14 cellular contexts compared by ENCODE assay signal in genomic region chr7:50560865-50561351, GRCh38. TPM values are rescaled to one million over a fixed set of nuclear protein-coding genes. Genes with fewer than 3 reads are reported as not detected.
DNase-seq lines count a peak whose midpoint lies in the region; ATAC-seq and TF ChIP-seq lines count a peak whose summit lies in the region.
"Had no signal": no experiment of that assay in that cellular context is flagged by ENCODE, and none has a peak within 500 bp of the region (broad histone marks: within the 10 kb centered on the region; RNA-seq: fewer than 3 reads in every experiment).

No MANE protein-coding gene starts in this region.

- no peak overlapping the region for H3K4me2 ChIP-seq in parathyroid adenoma (ENCODE audit: low read length)

- H3K27ac ChIP-seq in adrenal gland (peak overlapping the region in 2 of 5 donors; percentile 17 to 57), parathyroid adenoma (peak overlapping the region; percentile 68)
- H3K27ac ChIP-seq: right atrium auricular region had no signal

- no peak overlapping the region for H3K4me3 Mint-ChIP-seq in activated T-cell treated with anti-CD3 and anti-CD28 coated beads, Interleukin-2, amount 50 U/mL, for 4 hours
- H3K4me3 Mint-ChIP-seq: CD4-positive, CD25-positive, alpha-beta regulatory T cell; mesothelial cell of epicardium had no signal

- H3K4me1 Mint-ChIP-seq in activated T-cell treated with anti-CD3 and anti-CD28 coated beads, Interleukin-2, amount 50 U/mL, for 4 hours (ENCODE audit: low read depth) = no peaks in the 10 kb centered on the region
- H3K4me1 Mint-ChIP-seq: mesothelial cell of epicardium had no signal

- 0 to 32% (median 23%) methylated on average over 1 to 9 of the region's 9 CpGs for WGBS in adrenal gland, 4 donors

- H3K4me3 ChIP-seq in adrenal gland (no peak overlapping the region), parathyroid adenoma (ENCODE audit: low read depth, low read length) (no peak overlapping the region)
- H3K4me3 ChIP-seq: right atrium auricular region had no signal

- peak; percentile 13 to 64 for TF ChIP-seq POLR2A in adrenal gland (IDR thresholded peaks at IDR 0.05)

- H3K27me3 Mint-ChIP-seq in activated T-cell treated with anti-CD3 and anti-CD28 coated beads, Interleukin-2, amount 50 U/mL, for 4 hours (ENCODE audit: low read depth) = peaks cover 22% of the 10 kb centered on the region

- H3K36me3 ChIP-seq in adrenal gland (replicated peaks in 1 of 2) (no peaks in the 10 kb centered on the region), parathyroid adenoma (ENCODE audit: control insufficient read depth, insufficient read depth, low read length) (no peaks in the 10 kb centered on the region)
- H3K36me3 ChIP-seq: right atrium auricular region had no signal

- intact Hi-C loops in adrenal gland (cut with DNase I) = no loop called here

- peak overlapping the region; percentile 7 for H2AFZ ChIP-seq in parathyroid adenoma

- no peaks in the 10 kb centered on the region for H3K79me2 ChIP-seq in parathyroid adenoma

- H3K4me1 ChIP-seq in adrenal gland (replicated peaks in 1 of 2) (peaks cover 0 to 25% of the 10 kb centered on the region in 2 donors), parathyroid adenoma (peaks cover 52% of the 10 kb centered on the region)
- H3K4me1 ChIP-seq: right atrium auricular region had no signal

- peak; percentile 83 to 98 (median 92) for DNase-seq in NCI-H1417 (lab: John Stamatoyannopoulos, UW)
- DNase-seq in NCI-H2196 (lab: John Stamatoyannopoulos, UW; ENCODE audit: unreplicated experiment) = peak; percentile 57
- DNase-seq in adrenal gland = peak; percentile 35 to 89 (median 50)
- DNase-seq in stimulated activated naive CD4-positive, alpha-beta T cell treated with Interleukin-2 at 50 U/mL for 16 hours (lab: John Stamatoyannopoulos, UW) = no peak
- DNase-seq in activated T-cell treated with anti-CD3 and anti-CD28 coated beads, Interleukin-2, amount 50 U/mL, for 4 hours = no peak
- DNase-seq: CD4-positive, CD25-positive, alpha-beta regulatory T cell; NCI-H1048; SIG-M5 had no signal

- no peaks in the 10 kb centered on the region for H3K36me3 Mint-ChIP-seq in activated T-cell treated with anti-CD3 and anti-CD28 coated beads, Interleukin-2, amount 50 U/mL, for 4 hours (ENCODE audit: insufficient read depth)
- H3K36me3 Mint-ChIP-seq: CD4-positive, CD25-positive, alpha-beta regulatory T cell; mesothelial cell of epicardium had no signal

- no peak for ATAC-seq in HG03139 (IDR thresholded peaks at IDR 0.05; ENCODE audit: unreplicated experiment)
- no peak for ATAC-seq in activated T-cell treated with anti-CD3 and anti-CD28 coated beads, Interleukin-2, amount 50 U/mL, for 4 hours
- ATAC-seq in GM18511 (IDR thresholded peaks at IDR 0.05; ENCODE audit: unreplicated experiment) = no peak
- ATAC-seq: esophagus mucosa had no signal

- H3K9me3 Mint-ChIP-seq in activated T-cell treated with anti-CD3 and anti-CD28 coated beads, Interleukin-2, amount 50 U/mL, for 4 hours = no peaks in the 10 kb centered on the region
- H3K9me3 Mint-ChIP-seq: mesothelial cell of epicardium had no signal

- TF ChIP-seq CTCF in adrenal gland (IDR thresholded peaks at IDR 0.05) (peak in 1 of 6 experiments; percentile 10), parathyroid adenoma (IDR thresholded peaks at IDR 0.05) (no peak)

- no peaks in the 10 kb centered on the region for H3K9me3 ChIP-seq in adrenal gland (replicated peaks in 1 of 3)
- no peaks in the 10 kb centered on the region for H3K9me3 ChIP-seq in parathyroid adenoma (ENCODE audit: control insufficient read depth, low read length)
- H3K9me3 ChIP-seq: right atrium auricular region had no signal

- H3K9ac ChIP-seq in parathyroid adenoma = no peak overlapping the region

- H3K27me3 ChIP-seq in adrenal gland = no peaks in the 10 kb centered on the region
- no peaks in the 10 kb centered on the region for H3K27me3 ChIP-seq in parathyroid adenoma (ENCODE audit: control insufficient read depth, insufficient read depth, low read length)
- H3K27me3 ChIP-seq: right atrium auricular region had no signal

RNA-seq across cellular contexts. Expression of gene DDC, which starts 4.3 kb away (rescaled TPM):
- total RNA-seq in adrenal gland = 10 to 100 TPM in 4 of 8 donors, 1 to 10 TPM in 2, under 1 TPM in 2; 0.58 to 52.7 (median 9.5) TPM
- polyA plus RNA-seq in adrenal gland = 10 to 100 TPM; 10.4 to 27.5 (median 23.5) TPM
- under 1 TPM in 2 of 3 donors, not detected in 1; 0.38 to 0.61 TPM for total RNA-seq in activated T-cell treated with anti-CD3 and anti-CD28 coated beads, Interleukin-2, amount 50 U/mL, for 4 hours
- total RNA-seq: CD4-positive, CD25-positive, alpha-beta regulatory T cell; esophagus mucosa; mesothelial cell of epicardium; right atrium auricular region had no signal
- polyA plus RNA-seq: CD4-positive, CD25-positive, alpha-beta regulatory T cell had no signal

Comparison
In these comparisons a context has a peak if more than half of its experiments do, and no peak if none do; other contexts are left out.
1. DNase-seq: peak in NCI-H1417 (3 of 3), NCI-H2196 (single experiment) and adrenal gland (7 of 7); none in stimulated activated naive CD4-positive, alpha-beta T cell treated with Interleukin-2 at 50 U/mL for 16 hours (single experiment) and activated T-cell treated with anti-CD3 and anti-CD28 coated beads, Interleukin-2, amount 50 U/mL, for 4 hours (single experiment).